In the genomic region with DNA sequence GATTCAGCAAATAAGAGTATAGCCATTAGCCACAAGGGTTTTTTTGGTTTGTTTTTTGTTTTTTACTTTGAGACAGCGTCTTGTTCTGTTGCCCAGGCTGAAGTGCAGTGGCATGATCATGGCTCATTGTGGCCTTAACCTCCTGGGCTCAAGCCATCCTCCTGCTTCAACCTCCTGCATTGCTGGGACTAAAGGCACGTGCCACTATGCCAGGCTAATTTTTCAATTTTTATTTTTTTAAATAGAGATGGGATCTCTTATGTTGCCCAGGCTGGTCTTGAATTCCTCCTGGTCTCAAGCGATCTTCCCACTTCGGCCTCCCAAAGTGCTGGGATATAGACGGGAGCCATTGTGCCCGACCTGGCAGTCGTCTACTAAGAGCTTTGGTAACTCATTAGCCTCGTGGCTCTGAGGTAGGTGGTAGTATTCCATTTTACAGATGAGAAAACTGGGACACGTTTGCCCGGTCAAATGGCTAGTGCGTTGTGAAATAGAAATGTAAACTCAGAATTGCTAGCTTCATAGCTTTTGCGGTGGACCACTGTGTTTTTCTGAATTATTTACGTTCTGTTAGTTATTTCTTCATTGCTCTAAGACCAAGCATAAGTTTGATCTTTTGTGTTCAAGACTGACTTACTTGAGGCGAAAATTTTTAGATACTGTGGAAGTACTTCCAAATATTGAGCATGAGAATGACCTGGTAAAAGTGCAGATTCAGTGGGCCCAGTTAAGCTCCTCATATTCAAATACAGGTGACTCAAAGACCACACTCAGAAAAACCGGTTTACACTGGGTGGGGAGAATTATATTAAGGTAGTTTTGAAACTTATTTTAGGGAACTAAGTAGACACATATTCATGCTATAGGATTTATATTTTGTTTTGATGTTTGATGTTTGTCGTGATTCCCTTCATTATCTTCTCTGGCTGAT, we compare ENCODE assay signal across 9 cellular contexts. TPM values are rescaled to one million over a fixed set of nuclear protein-coding genes. Genes with fewer than 3 reads are reported as not detected.
DNase-seq lines count a peak whose midpoint lies in the region; ATAC-seq, FAIRE-seq and TF ChIP-seq lines count a peak whose summit lies in the region.
"Had no signal": no experiment of that assay in that cellular context is flagged by ENCODE, and none has a peak within 500 bp of the region (broad histone marks: within the 10 kb centered on the region; RNA-seq: fewer than 3 reads in every experiment).

No MANE protein-coding gene starts in this region.

- H3K4me1 Mint-ChIP-seq in activated naive CD8-positive, alpha-beta T cell treated with anti-CD3 and anti-CD28 coated beads for 36 hours = peaks cover 47% of the 10 kb centered on the region

- H3K36me3 ChIP-seq in kidney (ENCODE audit: control insufficient read depth in 1 of 2, insufficient read depth in 2 of 2, low read length in 2 of 2) (no peaks in the 10 kb centered on the region), tibial artery (no peaks in the 10 kb centered on the region)

- peaks cover 8 to 15% of the 10 kb centered on the region in 2 donors for H3K4me1 ChIP-seq in kidney (ENCODE audit: control insufficient read depth in 1 of 2, insufficient read depth in 1 of 2, low read depth in 1 of 2, low read length in 2 of 2)
- H3K4me1 ChIP-seq in tibial artery = peaks cover 0 to 70% (median 44%) of the 10 kb centered on the region in 4 donors

- no peaks in the 10 kb centered on the region for H3K27me3 Mint-ChIP-seq in activated naive CD8-positive, alpha-beta T cell treated with anti-CD3 and anti-CD28 coated beads for 36 hours

- H3K9me3 Mint-ChIP-seq in activated naive CD8-positive, alpha-beta T cell treated with anti-CD3 and anti-CD28 coated beads for 36 hours = no peaks in the 10 kb centered on the region

- peak overlapping the region; percentile 99 for H3K4me3 Mint-ChIP-seq in activated naive CD8-positive, alpha-beta T cell treated with anti-CD3 and anti-CD28 coated beads for 36 hours

- H3K9ac ChIP-seq in kidney (ENCODE audit: low read length in 2 of 2) = peak overlapping the region in 1 of 2 donors; percentile 31

- H3K4me3 ChIP-seq in kidney (ENCODE audit: low read length in 2 of 2) = peak overlapping the region; percentile 73 to 91
- peak overlapping the region; percentile 95 to 100 for H3K4me3 ChIP-seq in tibial artery

- H3K27ac Mint-ChIP-seq in activated naive CD8-positive, alpha-beta T cell treated with anti-CD3 and anti-CD28 coated beads for 36 hours = peak overlapping the region; percentile 98

- H3K27ac ChIP-seq in kidney (ENCODE audit: low read depth in 2 of 2, low read length in 2 of 2) (peak overlapping the region in 1 of 2 donors; percentile 13), tibial artery (peak overlapping the region; percentile 94 to 97)

- no peaks in the 10 kb centered on the region for H3K27me3 ChIP-seq in tibial artery

- TF ChIP-seq CTCF in kidney (IDR thresholded peaks at IDR 0.05; ENCODE audit: borderline replicate concordance, extremely low read depth, insufficient read depth) (no peak), tibial artery (IDR thresholded peaks at IDR 0.05) (no peak)

- H3K36me3 Mint-ChIP-seq in activated naive CD8-positive, alpha-beta T cell treated with anti-CD3 and anti-CD28 coated beads for 36 hours = peaks cover 53% of the 10 kb centered on the region

- peak; percentile 60 for DNase-seq in activated effector memory CD4-positive, alpha-beta T cell treated with anti-CD3 and anti-CD28 coated beads, Interleukin-2, amount 50 U/mL, for 16 hours
- DNase-seq in activated effector memory CD4-positive, alpha-beta T cell treated with Interleukin-2 at 50 U/mL for 16 hours = no peak
- DNase-seq in activated naive CD8-positive, alpha-beta T cell treated with anti-CD3 and anti-CD28 coated beads for 36 hours = no peak
- DNase-seq in kidney (no peak), tibial artery (peak in 1 of 2 donors; percentile 16)

- ATAC-seq in HG02571 (IDR thresholded peaks at IDR 0.05; ENCODE audit: unreplicated experiment) (no peak), HG03571 (IDR thresholded peaks at IDR 0.05; ENCODE audit: unreplicated experiment) (no peak), HG03139 (IDR thresholded peaks at IDR 0.05; ENCODE audit: unreplicated experiment) (no peak)

- intact Hi-C loops in kidney (cut with DNase I) (no loop called here), tibial artery (cut with DNase I; ENCODE audit: low total_unique reads) (no loop called here)

- FAIRE-seq in kidney (lab: Jason Lieb, UNC) = no peak
- FAIRE-seq: endometrium had no signal

- H3K9me3 ChIP-seq in kidney (ENCODE audit: control insufficient read depth in 1 of 2, low read length in 2 of 2) = no peaks in the 10 kb centered on the region
- H3K9me3 ChIP-seq in tibial artery = no peaks in the 10 kb centered on the region

RNA-seq across cellular contexts. Expression of gene PANK2, which starts 2.1 kb away (rescaled TPM):
- total RNA-seq in activated naive CD8-positive, alpha-beta T cell treated with anti-CD3 and anti-CD28 coated beads for 36 hours = 10 to 100 TPM; 50.0 to 50.7 TPM
- 44.9 TPM for total RNA-seq in kidney
- 26.8 TPM for polyA plus RNA-seq in kidney (ENCODE audit: insufficient read depth, low read depth, low replicate concordance)

RNA-seq across cellular contexts. Expression of gene MAVS, which starts 44.6 kb away (rescaled TPM):
- total RNA-seq in activated naive CD8-positive, alpha-beta T cell treated with anti-CD3 and anti-CD28 coated beads for 36 hours = 10 to 100 TPM; 21.2 to 21.6 TPM
- total RNA-seq in kidney = 46.8 TPM
- polyA plus RNA-seq in kidney (ENCODE audit: insufficient read depth, low read depth, low replicate concordance) = 10.0 TPM
